In genomic region chr12:6084261-6084968, GRCh38 we compare ENCODE assay signal across 9 cellular contexts. TPM values are rescaled to one million over a fixed set of nuclear protein-coding genes. Genes with fewer than 3 reads are reported as not detected.
A peak's percentile ranks its signal among the peaks of the same experiment; 100 is the strongest.
DNase-seq lines count a peak whose midpoint lies in the region; ATAC-seq and TF ChIP-seq lines count a peak whose summit lies in the region.
"Had no signal": no experiment of that assay in that cellular context is flagged by ENCODE, and none has a peak within 500 bp of the region (broad histone marks: within the 10 kb centered on the region; RNA-seq: fewer than 3 reads in every experiment).

No MANE protein-coding gene starts in this region.

- TF ChIP-seq CTCF in fibroblast of mammary gland (conservative IDR thresholded peaks at IDR 0.05; ENCODE audit: control insufficient read depth, insufficient read depth, low read depth, low read length): no peak

- DNase-seq in AG08395 (ENCODE audit: low spot score) (peak; percentile 59), NCI-H446 (lab: John Stamatoyannopoulos, UW) (peak; percentile 81 to 95), fibroblast of mammary gland (ENCODE audit: low read depth) (peak; percentile 31), mucosa of gallbladder (ENCODE audit: low spot score) (peak; percentile 47)
- DNase-seq in stimulated activated CD8-positive, alpha-beta memory T cell treated with anti-CD3 and anti-CD28 coated beads, Interleukin-4, amount 100 ng/mL, for 48 hours: no peak
- DNase-seq in stimulated activated naive CD4-positive, alpha-beta T cell treated with Interleukin-2 at 50 U/mL for 16 hours (lab: John Stamatoyannopoulos, UW): no peak

- no peak overlapping the region for H3K4me3 ChIP-seq in fibroblast of mammary gland (ENCODE audit: control insufficient read depth, low read depth, low read length)

- ATAC-seq in GM21360 (IDR thresholded peaks at IDR 0.05; ENCODE audit: unreplicated experiment): no peak
- no peak for ATAC-seq in GM21737 (IDR thresholded peaks at IDR 0.05; ENCODE audit: unreplicated experiment)

RNA-seq across cellular contexts. Expression of gene VWF, which starts 40.1 kb away (rescaled TPM):
- 97.3 TPM for total RNA-seq in mucosa of gallbladder
- total RNA-seq: B cell had no signal

Comparison
In these comparisons a context has a peak if more than half of its experiments do, and no peak if none do; other contexts are left out.
1. DNase-seq: peak in AG08395 (single experiment), NCI-H446 (2 of 2), fibroblast of mammary gland (single experiment) and mucosa of gallbladder (single experiment); none in stimulated activated CD8-positive, alpha-beta memory T cell treated with anti-CD3 and anti-CD28 coated beads, Interleukin-4, amount 100 ng/mL, for 48 hours (single experiment) and stimulated activated naive CD4-positive, alpha-beta T cell treated with Interleukin-2 at 50 U/mL for 16 hours (single experiment).